Comparison of ENCODE assay signal across 17 cellular contexts in genomic region chr2:101729521-101730190, GRCh38. TPM values are rescaled to one million over a fixed set of nuclear protein-coding genes. Genes with fewer than 3 reads are reported as not detected.
DNase-seq lines count a peak whose midpoint lies in the region; ATAC-seq, FAIRE-seq and TF ChIP-seq lines count a peak whose summit lies in the region.
"Had no signal": no experiment of that assay in that cellular context is flagged by ENCODE, and none has a peak within 500 bp of the region (broad histone marks: within the 10 kb centered on the region; RNA-seq: fewer than 3 reads in every experiment).

No MANE protein-coding gene starts in this region.

- no peak overlapping the region for H4K8ac ChIP-seq in mesendoderm (ENCODE audit: low read depth, low read length)

- H2BK120ac ChIP-seq in mesendoderm (ENCODE audit: low read depth, low read length): no peak overlapping the region

- peaks cover 100% of the 10 kb centered on the region for H3K79me2 ChIP-seq in endothelial cell of umbilical vein (ENCODE audit: control insufficient read depth, insufficient read depth, low read length)
- H3K79me2 ChIP-seq in mesendoderm (ENCODE audit: control insufficient read depth, insufficient read depth, low read length): peaks cover 74% of the 10 kb centered on the region

- peaks cover 91% of the 10 kb centered on the region for H3K4me1 Mint-ChIP-seq in activated T-cell treated with anti-CD3 and anti-CD28 coated beads, Interleukin-2, amount 50 U/mL, for 72 hours (ENCODE audit: low read depth)

- H3K9me1 ChIP-seq in endothelial cell of umbilical vein (replicated peaks; ENCODE audit: control insufficient read depth, extremely low read depth, insufficient read depth, low read length): no peaks in the 10 kb centered on the region

- no peak overlapping the region for H3K9ac ChIP-seq in endothelial cell of umbilical vein (replicated peaks; ENCODE audit: extremely low read depth, insufficient read depth, low read length)
- no peak overlapping the region for H3K9ac ChIP-seq in mesendoderm (ENCODE audit: low read length)

- H2AK5ac ChIP-seq in mesendoderm (ENCODE audit: low read length): no peak overlapping the region

- peak; percentile 15 for DNase-seq in stimulated activated CD4-positive, alpha-beta T cell treated with anti-CD3 and anti-CD28 coated beads, Interleukin-2, amount 100 ng/mL, for 4 hours (ENCODE audit: low read depth)
- no peak for DNase-seq in stimulated activated CD4-positive, alpha-beta T cell treated with anti-CD3 and anti-CD28 coated beads, Interleukin-2, amount 100 ng/mL, for 24 hours
- peak in 1 of 2 donors; percentile 35 for DNase-seq in activated T-cell treated with anti-CD3 and anti-CD28 coated beads, Interleukin-2, amount 50 U/mL, for 72 hours
- no peak for DNase-seq in endothelial cell of umbilical vein (ENCODE audit: low read depth, low spot score)
- no peak for DNase-seq in iPS-NIHi11 (ENCODE audit: low spot score)
- no peak for DNase-seq in mesendoderm
- DNase-seq: effector memory CD4-positive, alpha-beta T cell; foreskin fibroblast; HCEC 1CT; Karpas-422; NCI-H1436 treated with DMSO at 0.1 percent for 48 hours; NCI-H524; PC-3 had no signal

- H2BK5ac ChIP-seq in mesendoderm (ENCODE audit: low read length): no peak overlapping the region

- no peak overlapping the region for H3K56ac ChIP-seq in mesendoderm (ENCODE audit: low read length)

- no peaks in the 10 kb centered on the region for H3K36me3 ChIP-seq in endothelial cell of umbilical vein (ENCODE audit: control insufficient read depth in 2 of 2, extremely low read depth in 1 of 2, insufficient read depth in 2 of 2, low read length in 2 of 2)
- H3K36me3 ChIP-seq in mesendoderm (ENCODE audit: control insufficient read depth, insufficient read depth, low read length): no peaks in the 10 kb centered on the region

- H2AFZ ChIP-seq in endothelial cell of umbilical vein (ENCODE audit: low read depth, low read length): no peak overlapping the region

- H3K27ac Mint-ChIP-seq in activated T-cell treated with anti-CD3 and anti-CD28 coated beads, Interleukin-2, amount 50 U/mL, for 72 hours: peak overlapping the region; percentile 93

- peak overlapping the region; percentile 77 to 80 for H3K4me3 Mint-ChIP-seq in activated T-cell treated with anti-CD3 and anti-CD28 coated beads, Interleukin-2, amount 50 U/mL, for 72 hours

- no peak overlapping the region for H3K27ac ChIP-seq in endothelial cell of umbilical vein (ENCODE audit: insufficient read depth, low read depth, low read length)
- H3K27ac ChIP-seq in mesendoderm (ENCODE audit: low read depth, low read length): no peak overlapping the region
- H3K27ac ChIP-seq: HL-60 had no signal

- no peak overlapping the region for H3K4ac ChIP-seq in mesendoderm (ENCODE audit: low read depth, low read length)

- CTCF ChIA-PET in endothelial cell of umbilical vein (lab: Charles Lee): interaction anchor here (0.8 to 1.5 kb wide), 9 partner anchors 11 to 489 kb away, joined by 3 read pairs; no protein-coding TSS in a partner anchor

- H3K4me2 ChIP-seq in endothelial cell of umbilical vein (ENCODE audit: insufficient read depth, low read length) (no peak overlapping the region), mesendoderm (ENCODE audit: low read length) (no peak overlapping the region)

- H3K36me3 Mint-ChIP-seq in activated T-cell treated with anti-CD3 and anti-CD28 coated beads, Interleukin-2, amount 50 U/mL, for 72 hours (ENCODE audit: insufficient read depth in 2 of 2): no peaks in the 10 kb centered on the region

- H3K18ac ChIP-seq in mesendoderm (ENCODE audit: low read length): no peak overlapping the region

- no peak for TF ChIP-seq POLR2A in endothelial cell of umbilical vein (IDR thresholded peaks at IDR 0.05; ENCODE audit: low read depth, low read length)

- no peak for TF ChIP-seq CTCF in endothelial cell of umbilical vein (IDR thresholded peaks at IDR 0.05; ENCODE audit: extremely low read depth in 1 of 2, insufficient read depth in 1 of 2, low read depth in 1 of 2, low read length in 2 of 2)

- H3K9me3 ChIP-seq in endothelial cell of umbilical vein (replicated peaks; ENCODE audit: control insufficient read depth, insufficient read depth, low read length): no peaks in the 10 kb centered on the region

- H3K4me3 ChIP-seq in endothelial cell of umbilical vein (replicated peaks in 1 of 3; ENCODE audit: insufficient read depth in 1 of 3, low read depth in 1 of 3, low read length in 3 of 3) (no peak overlapping the region), mesendoderm (ENCODE audit: low read length) (no peak overlapping the region)

- H2BK15ac ChIP-seq in mesendoderm (replicated peaks; ENCODE audit: low read depth): no peak overlapping the region

- peak; percentile 66 to 67 for ATAC-seq in activated T-cell treated with anti-CD3 and anti-CD28 coated beads, Interleukin-2, amount 50 U/mL, for 72 hours (replicated peaks in 1 of 2)
- ATAC-seq in HG03175 (IDR thresholded peaks at IDR 0.05; ENCODE audit: unreplicated experiment) (no peak), GM18519 (IDR thresholded peaks at IDR 0.05; ENCODE audit: low FRiP score, unreplicated experiment) (no peak)
- ATAC-seq: PC-3, SK-N-SH treated with all-trans-retinoic acid at 6 μM for 48 hours had no signal

- FAIRE-seq in endothelial cell of umbilical vein (lab: Jason Lieb, UNC): peak; percentile 59

- H4K5ac ChIP-seq in mesendoderm (ENCODE audit: low read length): no peak overlapping the region

- H3K27me3 Mint-ChIP-seq in activated T-cell treated with anti-CD3 and anti-CD28 coated beads, Interleukin-2, amount 50 U/mL, for 72 hours (ENCODE audit: low read depth): no peaks in the 10 kb centered on the region

- H3K27me3 ChIP-seq in endothelial cell of umbilical vein (ENCODE audit: control insufficient read depth in 2 of 2, insufficient read depth in 2 of 2, low read length in 2 of 2) (no peaks in the 10 kb centered on the region), mesendoderm (ENCODE audit: insufficient read depth, low read length, poor library complexity) (no peaks in the 10 kb centered on the region)

- peaks cover 26% of the 10 kb centered on the region for H3K79me1 ChIP-seq in mesendoderm (ENCODE audit: low read length)

- no CpG with 5 or more reads among the region's 10 CpGs for WGBS in mesendoderm (ENCODE audit: extremely low coverage, insufficient coverage, low lambda C conversion rate)

- no peak overlapping the region for H3K23ac ChIP-seq in mesendoderm (ENCODE audit: low read length)

- no peaks in the 10 kb centered on the region for H3K9me3 Mint-ChIP-seq in activated T-cell treated with anti-CD3 and anti-CD28 coated beads, Interleukin-2, amount 50 U/mL, for 72 hours

- POLR2A ChIA-PET in endothelial cell of umbilical vein (lab: Charles Lee): no interaction called here

- H4K20me1 ChIP-seq in endothelial cell of umbilical vein (replicated peaks; ENCODE audit: control insufficient read depth, extremely low read depth, insufficient read depth, low read length): peaks cover 38% of the 10 kb centered on the region

- dilution Hi-C loops in endothelial cell of umbilical vein (cut with MboI; ENCODE audit: extremely low pct_ligation_motif_present, low sequenced_read_pairs): no loop called here

- intact Hi-C loops in endothelial cell of umbilical vein (cut with micrococcal nuclease): no loop called here

- BruUV-seq in endothelial cell of umbilical vein (replicated peaks; lab: Mats Ljungman, UMichigan): no TSS peak

- H3K4me1 ChIP-seq in endothelial cell of umbilical vein (ENCODE audit: control insufficient read depth, extremely low read depth, insufficient read depth, low read length): peaks cover 18% of the 10 kb centered on the region
- peaks cover 3% of the 10 kb centered on the region for H3K4me1 ChIP-seq in mesendoderm (ENCODE audit: control insufficient read depth, low read depth, low read length)

TF ChIP-seq in endothelial cell of umbilical vein, 7 proteins besides CTCF, POLR2A, EP300 and RAD21:
- TF ChIP-seq MAX (IDR thresholded peaks at IDR 0.05; ENCODE audit: insufficient read depth, insufficient read length): no peak

RNA-seq across cellular contexts. Expression of gene MAP4K4, which starts 32.1 kb away (rescaled TPM):
- 10 to 100 TPM; 72.1 to 85.1 TPM for total RNA-seq in activated T-cell treated with anti-CD3 and anti-CD28 coated beads, Interleukin-2, amount 50 U/mL, for 72 hours
- total RNA-seq in endothelial cell of umbilical vein: 251 and 269 TPM in 2 replicates
- polyA plus RNA-seq in endothelial cell of umbilical vein: 60.2 and 79.4 TPM in 2 replicates
- polyA plus RNA-seq in endothelial cell of umbilical vein (2011; cell fraction: cytosol; rRNA removed): 96.1 and 99.2 TPM in 2 replicates
- 286 and 331 TPM in 2 replicates for polyA plus RNA-seq in endothelial cell of umbilical vein (2011; cell fraction: nucleus; rRNA removed)
- 220 and 289 TPM in 2 replicates for polyA plus RNA-seq in endothelial cell of umbilical vein (2012)
- 299 and 319 TPM in 2 replicates for polyA minus RNA-seq in endothelial cell of umbilical vein
- polyA minus RNA-seq in endothelial cell of umbilical vein (2011; cell fraction: cytosol; rRNA and poly(A)+ RNA removed): 24.2 TPM
- 593 and 821 TPM in 2 replicates for polyA minus RNA-seq in endothelial cell of umbilical vein (2011; cell fraction: nucleus; rRNA and poly(A)+ RNA removed)
- 120 TPM for polyA plus RNA-seq in mesendoderm (2013, experiment 1 of 2)
- polyA plus RNA-seq in mesendoderm (2013, experiment 2 of 2): 121 TPM

Comparison
In these comparisons a context has a peak if more than half of its experiments do, and no peak if none do; other contexts are left out.
1. ATAC-seq: peak in activated T-cell treated with anti-CD3 and anti-CD28 coated beads, Interleukin-2, amount 50 U/mL, for 72 hours (2 of 2); none in HG03175 (single experiment) and GM18519 (single experiment).